8 cellular contexts compared by ENCODE assay signal in genomic region chr11:86192858-86193257, GRCh38. TPM values are rescaled to one million over a fixed set of nuclear protein-coding genes. Genes with fewer than 3 reads are reported as not detected.
DNase-seq lines count a peak whose midpoint lies in the region; ATAC-seq and TF ChIP-seq lines count a peak whose summit lies in the region.

No MANE protein-coding gene starts in this region.

- TF ChIP-seq CTCF in nephron (IDR thresholded peaks at IDR 0.05; ENCODE audit: unreplicated experiment in 3 of 3) = no peak

- H3K9me3 Mint-ChIP-seq in activated CD4-positive, alpha-beta memory T cell treated with anti-CD3 and anti-CD28 coated beads, Interleukin-2, amount 10 ng/mL, durations not matched to agents 7 days and 5 days = no peaks in the 10 kb centered on the region
- H3K9me3 Mint-ChIP-seq in nephron = no peaks in the 10 kb centered on the region

- POLR2A ChIA-PET in activated CD4-positive, alpha-beta memory T cell treated with anti-CD3 and anti-CD28 coated beads, Interleukin-2, amount 10 ng/mL, durations not matched to agents 7 days and 5 days (lab: Charles Lee) = interaction anchor here (0.7 to 3.0 kb wide), 17 partner anchors 9 to 338 kb away, joined by 3 to 40 read pairs (median 4); partner anchors contain the start of genes CCDC83, HIKESHI and PICALM

- H3K27me3 Mint-ChIP-seq in activated CD4-positive, alpha-beta memory T cell treated with anti-CD3 and anti-CD28 coated beads, Interleukin-2, amount 10 ng/mL, durations not matched to agents 7 days and 5 days = peaks cover 2% of the 10 kb centered on the region
- no peaks in the 10 kb centered on the region for H3K27me3 Mint-ChIP-seq in nephron (ENCODE audit: low read depth)

- peak; percentile 9 for ATAC-seq in HG03571 (IDR thresholded peaks at IDR 0.05; ENCODE audit: unreplicated experiment)

- H3K4me3 Mint-ChIP-seq in activated CD4-positive, alpha-beta memory T cell treated with anti-CD3 and anti-CD28 coated beads, Interleukin-2, amount 10 ng/mL, durations not matched to agents 7 days and 5 days = peak overlapping the region; percentile 60
- no peak overlapping the region for H3K4me3 Mint-ChIP-seq in nephron

- in situ Hi-C loops in ACHN (cut with HindIII; ENCODE audit: low pct_ligation_motif_present, low pct_unique_long_range_greater_than_20kb, low sequenced_read_pairs) = no loop called here

- H3K4me1 Mint-ChIP-seq in activated CD4-positive, alpha-beta memory T cell treated with anti-CD3 and anti-CD28 coated beads, Interleukin-2, amount 10 ng/mL, durations not matched to agents 7 days and 5 days = peaks cover 57% of the 10 kb centered on the region
- H3K4me1 Mint-ChIP-seq in nephron = peaks cover 26% of the 10 kb centered on the region

- DNase-seq in DMS153 treated with DMSO at 0.1 percent for 48 hours (lab: John Stamatoyannopoulos, UW; ENCODE audit: unreplicated experiment) (peak; percentile 36), DMS153 (lab: John Stamatoyannopoulos, UW) (no peak), SKM-1 (lab: John Stamatoyannopoulos, UW; ENCODE audit: unreplicated experiment) (no peak), ACHN (no peak)
- no peak for DNase-seq in activated CD4-positive, alpha-beta memory T cell treated with anti-CD3 and anti-CD28 coated beads, Interleukin-2, amount 10 ng/mL, durations not matched to agents 7 days and 5 days
- DNase-seq in activated CD8-positive, alpha-beta memory T cell treated with anti-CD3 and anti-CD28 coated beads, Interleukin-2, amount 50 U/mL, for 4 hours = no peak

- H3K36me3 Mint-ChIP-seq in activated CD4-positive, alpha-beta memory T cell treated with anti-CD3 and anti-CD28 coated beads, Interleukin-2, amount 10 ng/mL, durations not matched to agents 7 days and 5 days (ENCODE audit: low read depth) = peaks cover 16% of the 10 kb centered on the region
- no peaks in the 10 kb centered on the region for H3K36me3 Mint-ChIP-seq in nephron (ENCODE audit: low read depth)

- peak overlapping the region; percentile 80 for H3K27ac Mint-ChIP-seq in activated CD4-positive, alpha-beta memory T cell treated with anti-CD3 and anti-CD28 coated beads, Interleukin-2, amount 10 ng/mL, durations not matched to agents 7 days and 5 days
- H3K27ac Mint-ChIP-seq in nephron = peak overlapping the region in 2 of 3 experiments; percentile 46 to 79

- CTCF ChIA-PET in activated CD4-positive, alpha-beta memory T cell treated with anti-CD3 and anti-CD28 coated beads, Interleukin-2, amount 10 ng/mL, durations not matched to agents 7 days and 5 days (lab: Charles Lee) = interaction anchor here (1.0 to 3.6 kb wide), 40 partner anchors 9 to 369 kb away, joined by 3 to 84 read pairs (median 6); partner anchors contain the start of genes CCDC83 and PICALM

RNA-seq across cellular contexts. Expression of gene EED, which starts 51.7 kb away (rescaled TPM):
- total RNA-seq in activated CD4-positive, alpha-beta memory T cell treated with anti-CD3 and anti-CD28 coated beads, Interleukin-2, amount 10 ng/mL, durations not matched to agents 7 days and 5 days = 10 to 100 TPM; 63.9 to 66.9 TPM
